ENCODE assay signal across 7 cellular contexts in genomic region chr22:31289335-31289734, GRCh38. TPM values are rescaled to one million over a fixed set of nuclear protein-coding genes. Genes with fewer than 3 reads are reported as not detected.
DNase-seq lines count a peak whose midpoint lies in the region; ATAC-seq and TF ChIP-seq lines count a peak whose summit lies in the region.

No MANE protein-coding gene starts in this region.

- peak overlapping the region; percentile 81 for H3K4me3 Mint-ChIP-seq in dendritic cell treated with granulocyte-macrophage colony-stimulating factor and Interleukin-4, amounts not matched to agents 40 ng/mL and 50 ng/mL, for 4 days
- no peak overlapping the region for H3K4me3 Mint-ChIP-seq in WTC11

- peak overlapping the region; percentile 97 for H3K27ac Mint-ChIP-seq in dendritic cell treated with granulocyte-macrophage colony-stimulating factor and Interleukin-4, amounts not matched to agents 40 ng/mL and 50 ng/mL, for 4 days
- no peak overlapping the region for H3K27ac Mint-ChIP-seq in WTC11

- no peaks in the 10 kb centered on the region for H3K27me3 Mint-ChIP-seq in dendritic cell treated with granulocyte-macrophage colony-stimulating factor and Interleukin-4, amounts not matched to agents 40 ng/mL and 50 ng/mL, for 4 days
- H3K27me3 Mint-ChIP-seq in WTC11 (ENCODE audit: low read depth) = peaks cover 25% of the 10 kb centered on the region

- peaks cover 34 to 40% of the 10 kb centered on the region in 2 donors for H3K4me1 ChIP-seq in gastrocnemius medialis

- TF ChIP-seq POLR2A in gastrocnemius medialis (IDR thresholded peaks at IDR 0.05) = no peak

- in situ Hi-C loops in gastrocnemius medialis (cut with MboI; ENCODE audit: low sequenced_read_pairs in 4 of 4) = no loop called here

- TF ChIP-seq CTCF in GM06990 (IDR thresholded peaks at IDR 0.05; ENCODE audit: insufficient read depth, low read length, poor library complexity, severe bottlenecking) (no peak), gastrocnemius medialis (IDR thresholded peaks at IDR 0.05 in 4 of 5, conservative IDR thresholded peaks at IDR 0.05 in 1 of 5) (no peak), WTC11 (IDR thresholded peaks at IDR 0.05) (no peak)

- no peaks in the 10 kb centered on the region for H3K9me3 ChIP-seq in gastrocnemius medialis

- H3K27me3 ChIP-seq in GM06990 (replicated peaks; ENCODE audit: control insufficient read depth, insufficient read depth, low read length) = no peaks in the 10 kb centered on the region
- no peaks in the 10 kb centered on the region for H3K27me3 ChIP-seq in gastrocnemius medialis

- peak overlapping the region; percentile 64 for H3K4me3 ChIP-seq in GM06990 (replicated peaks; ENCODE audit: low read depth, low read length)
- peak overlapping the region in 3 of 4 donors; percentile 66 to 89 (median 78) for H3K4me3 ChIP-seq in gastrocnemius medialis

- DNase-seq in GM06990 (ENCODE audit: extremely low read depth, insufficient read length) (no peak), NCI-H510A (lab: John Stamatoyannopoulos, UW) (peak; percentile 86), gastrocnemius medialis (no peak), WTC11 (ENCODE audit: low spot score) (no peak), ureter (ENCODE audit: low spot score) (no peak)

- POLR2A ChIA-PET in WTC11 (lab: Charles Lee) = no interaction called here

- intact Hi-C loops in dendritic cell treated with granulocyte-macrophage colony-stimulating factor and Interleukin-4, amounts not matched to agents 40 ng/mL and 50 ng/mL, for 4 days (cut with micrococcal nuclease) = no loop called here
- intact Hi-C loops in gastrocnemius medialis (cut with DNase I; ENCODE audit: low total_unique reads) = no loop called here

- CTCF ChIA-PET in WTC11 (lab: Charles Lee) = interaction anchor here (1.4 to 3.0 kb wide), 2 partner anchors 17 to 24 kb away, joined by 5 to 22 read pairs; no protein-coding TSS in a partner anchor

- no peaks in the 10 kb centered on the region for H3K9me3 Mint-ChIP-seq in dendritic cell treated with granulocyte-macrophage colony-stimulating factor and Interleukin-4, amounts not matched to agents 40 ng/mL and 50 ng/mL, for 4 days
- no peaks in the 10 kb centered on the region for H3K9me3 Mint-ChIP-seq in WTC11

- H3K4me1 Mint-ChIP-seq in dendritic cell treated with granulocyte-macrophage colony-stimulating factor and Interleukin-4, amounts not matched to agents 40 ng/mL and 50 ng/mL, for 4 days (ENCODE audit: low read depth) = peaks cover 80% of the 10 kb centered on the region
- H3K4me1 Mint-ChIP-seq in WTC11 = peaks cover 32% of the 10 kb centered on the region

- H3K27ac ChIP-seq in gastrocnemius medialis = peak overlapping the region; percentile 91 to 100 (median 97)

- ATAC-seq in gastrocnemius medialis (no peak), WTC11 (no peak), HG02588 (IDR thresholded peaks at IDR 0.05; ENCODE audit: unreplicated experiment) (no peak)

- H3K36me3 Mint-ChIP-seq in dendritic cell treated with granulocyte-macrophage colony-stimulating factor and Interleukin-4, amounts not matched to agents 40 ng/mL and 50 ng/mL, for 4 days (ENCODE audit: low read depth) = peaks cover 82% of the 10 kb centered on the region
- H3K36me3 Mint-ChIP-seq in WTC11 = no peaks in the 10 kb centered on the region

- H3K36me3 ChIP-seq in GM06990 (ENCODE audit: control insufficient read depth, insufficient read depth, low read length) (peaks cover under 1% of the 10 kb centered on the region; the same call in 1 of the 2 replicates), gastrocnemius medialis (peaks cover 0 to 49% of the 10 kb centered on the region in 2 donors)

TF ChIP-seq in WTC11, 78 proteins besides CTCF, POLR2A, EP300 and RAD21 (continues in another document):
- TF ChIP-seq ATF2 (CRISPR knock-in tag; IDR thresholded peaks at IDR 0.05; ENCODE audit: borderline replicate concordance, low read depth) = no peak
- no peak for TF ChIP-seq TP53 (CRISPR knock-in tag; IDR thresholded peaks at IDR 0.05)
- TF ChIP-seq ARID4B (CRISPR knock-in tag; IDR thresholded peaks at IDR 0.05; ENCODE audit: borderline replicate concordance) = no peak
- TF ChIP-seq ATF6 (CRISPR knock-in tag; IDR thresholded peaks at IDR 0.05) = no peak
- no peak for TF ChIP-seq NR2C2 (CRISPR knock-in tag; IDR thresholded peaks at IDR 0.05)
- TF ChIP-seq GTF2I (CRISPR knock-in tag; conservative IDR thresholded peaks at IDR 0.05) = no peak
- TF ChIP-seq, protein P1, sequence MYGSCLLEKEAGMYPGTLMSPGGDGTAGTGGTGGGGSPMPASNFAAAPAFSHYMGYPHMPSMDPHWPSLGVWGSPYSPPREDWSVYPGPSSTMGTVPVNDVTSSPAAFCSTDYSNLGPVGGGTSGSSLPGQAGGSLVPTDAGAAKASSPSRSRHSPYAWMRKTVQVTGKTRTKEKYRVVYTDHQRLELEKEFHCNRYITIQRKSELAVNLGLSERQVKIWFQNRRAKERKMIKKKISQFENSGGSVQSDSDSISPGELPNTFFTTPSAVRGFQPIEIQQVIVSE (CRISPR knock-in tag; IDR thresholded peaks at IDR 0.05; ENCODE audit: borderline replicate concordance) = no peak
- TF ChIP-seq E2F1 (CRISPR knock-in tag; IDR thresholded peaks at IDR 0.05) = no peak

RNA-seq across cellular contexts. Expression of gene PIK3IP1, which starts 3.0 kb away (rescaled TPM):
- total RNA-seq in gastrocnemius medialis (10 to 100 TPM; 11.2 to 28.3 (median 14.5) TPM), WTC11 (2021) (1.6 to 2.1 TPM (median 2.0 TPM) in 3 replicates), ureter (57.8 TPM)

RNA-seq across cellular contexts. Expression of gene PATZ1, which starts 56.8 kb away (rescaled TPM):
- 10 to 100 TPM in 1 of 4 donors, 1 to 10 TPM in 3; 8.4 to 11.5 (median 9.2) TPM for total RNA-seq in gastrocnemius medialis
- 60.5 to 72.7 TPM (median 72.6 TPM) in 3 replicates for total RNA-seq in WTC11 (2021)
- 58.5 TPM for total RNA-seq in ureter
